10 cellular contexts compared by ENCODE assay signal in the genomic region with DNA sequence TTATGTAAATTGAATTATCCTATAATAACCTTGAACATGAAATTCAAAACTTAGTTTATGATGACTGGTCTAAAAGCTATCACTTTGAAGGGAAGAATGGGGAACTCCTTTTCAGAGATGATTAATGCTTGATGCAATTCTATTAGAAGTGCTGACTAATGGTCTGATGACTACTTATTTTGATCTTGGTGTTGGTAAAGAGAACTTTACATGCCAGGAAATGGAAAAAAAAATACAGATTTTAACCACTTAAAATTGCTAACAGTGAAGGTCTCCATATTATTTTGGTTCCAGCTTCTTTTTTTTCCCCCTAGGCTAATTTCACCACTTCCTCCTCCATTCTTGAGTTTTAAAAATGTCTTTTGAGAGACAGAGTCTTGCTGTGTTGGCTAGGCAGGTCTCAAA. TPM values are rescaled to one million over a fixed set of nuclear protein-coding genes. Genes with fewer than 3 reads are reported as not detected.
DNase-seq lines count a peak whose midpoint lies in the region; ATAC-seq, FAIRE-seq and TF ChIP-seq lines count a peak whose summit lies in the region.
"Had no signal": no experiment of that assay in that cellular context is flagged by ENCODE, and none has a peak within 500 bp of the region (broad histone marks: within the 10 kb centered on the region; RNA-seq: fewer than 3 reads in every experiment).

No MANE protein-coding gene starts in this region.

- H3K4ac ChIP-seq in mesendoderm (ENCODE audit: low read depth, low read length), result no peak overlapping the region

- H2BK120ac ChIP-seq in mesendoderm (ENCODE audit: low read depth, low read length), result no peak overlapping the region

- no peaks in the 10 kb centered on the region for H3K9me3 Mint-ChIP-seq in CD8-positive, alpha-beta memory T cell
- no peaks in the 10 kb centered on the region for H3K9me3 Mint-ChIP-seq in naive thymus-derived CD8-positive, alpha-beta T cell
- H3K9me3 Mint-ChIP-seq in Caco-2 (ENCODE audit: unreplicated experiment), result no peaks in the 10 kb centered on the region
- H3K9me3 Mint-ChIP-seq: WTC11 had no signal

- H3K9me3 ChIP-seq in CD8-positive, alpha-beta memory T cell (ENCODE audit: low read length), result no peaks in the 10 kb centered on the region
- H3K9me3 ChIP-seq in body of pancreas, result no peaks in the 10 kb centered on the region
- H3K9me3 ChIP-seq in Caco-2, result no peaks in the 10 kb centered on the region

- H3K9ac ChIP-seq in mesendoderm (ENCODE audit: low read length), result no peak overlapping the region

- H3K36me3 Mint-ChIP-seq in CD8-positive, alpha-beta memory T cell, result peaks cover 0 to 2% (median 0%) of the 10 kb centered on the region in 3 donors
- no peaks in the 10 kb centered on the region for H3K36me3 Mint-ChIP-seq in naive thymus-derived CD8-positive, alpha-beta T cell
- no peaks in the 10 kb centered on the region for H3K36me3 Mint-ChIP-seq in Caco-2 (ENCODE audit: insufficient read depth, unreplicated experiment)
- H3K36me3 Mint-ChIP-seq: WTC11 had no signal

- TF ChIP-seq CTCF in bronchial epithelial cell (IDR thresholded peaks at IDR 0.05; ENCODE audit: insufficient read depth, low read length, severe bottlenecking), result no peak
- TF ChIP-seq CTCF in body of pancreas (IDR thresholded peaks at IDR 0.05), result no peak
- no peak for TF ChIP-seq CTCF in Caco-2 (IDR thresholded peaks at IDR 0.05; ENCODE audit: insufficient read depth in 1 of 2, low read depth in 1 of 2, low read length in 1 of 2, severe bottlenecking in 1 of 2, unreplicated experiment in 1 of 2)

- FAIRE-seq in bronchial epithelial cell (lab: Jason Lieb, UNC), result no peak
- FAIRE-seq: GM19239 had no signal

- no peaks in the 10 kb centered on the region for H3K27me3 Mint-ChIP-seq in CD8-positive, alpha-beta memory T cell
- no peaks in the 10 kb centered on the region for H3K27me3 Mint-ChIP-seq in naive thymus-derived CD8-positive, alpha-beta T cell
- peaks cover 5% of the 10 kb centered on the region for H3K27me3 Mint-ChIP-seq in Caco-2 (ENCODE audit: insufficient read depth, unreplicated experiment)

- DNase-seq in CD8-positive, alpha-beta memory T cell, result no peak
- DNase-seq in NCI-H226, result peak; percentile 85
- peak; percentile 95 for DNase-seq in bronchial epithelial cell (ENCODE audit: low read depth)
- no peak for DNase-seq in naive thymus-derived CD8-positive, alpha-beta T cell
- DNase-seq in body of pancreas, result no peak
- no peak for DNase-seq in Caco-2
- no peak for DNase-seq in mesendoderm

- no peak for TF ChIP-seq POLR2A in body of pancreas (IDR thresholded peaks at IDR 0.05)

- no peak overlapping the region for H3K4me3 ChIP-seq in CD8-positive, alpha-beta memory T cell (ENCODE audit: low read length)
- H3K4me3 ChIP-seq in bronchial epithelial cell (ENCODE audit: low read depth, low read length) (no peak overlapping the region), body of pancreas (no peak overlapping the region), Caco-2 (ENCODE audit: low read depth, low read length) (no peak overlapping the region), mesendoderm (ENCODE audit: low read length) (no peak overlapping the region)

- peak overlapping the region; percentile 61 to 89 (median 78) for H3K27ac Mint-ChIP-seq in CD8-positive, alpha-beta memory T cell
- peak overlapping the region in 8 of 10 donors; percentile 17 to 88 (median 81) for H3K27ac Mint-ChIP-seq in naive thymus-derived CD8-positive, alpha-beta T cell
- H3K27ac Mint-ChIP-seq in Caco-2 (ENCODE audit: unreplicated experiment), result no peak overlapping the region
- H3K27ac Mint-ChIP-seq: WTC11 had no signal

- no peak overlapping the region for H3K23ac ChIP-seq in mesendoderm (ENCODE audit: low read length)

- H3K27ac ChIP-seq in CD8-positive, alpha-beta memory T cell (ENCODE audit: low read depth, low read length), result no peak overlapping the region
- H3K27ac ChIP-seq in body of pancreas (peak overlapping the region in 1 of 4 donors; percentile 33), mesendoderm (ENCODE audit: low read depth, low read length) (no peak overlapping the region)

- H2BK5ac ChIP-seq in mesendoderm (ENCODE audit: low read length), result no peak overlapping the region

- no peak overlapping the region for H2BK15ac ChIP-seq in mesendoderm (replicated peaks; ENCODE audit: low read depth)

- H3K18ac ChIP-seq in mesendoderm (ENCODE audit: low read length), result no peak overlapping the region

- H2AK5ac ChIP-seq in mesendoderm (ENCODE audit: low read length), result no peak overlapping the region

- CTCF ChIA-PET in CD8-positive, alpha-beta memory T cell (lab: Charles Lee), result interaction anchor here (1.0 to 1.4 kb wide), 3 partner anchors 9 to 28 kb away, joined by 3 to 5 read pairs (median 4); no protein-coding TSS in a partner anchor
- CTCF ChIA-PET in Caco-2 (lab: Charles Lee), result no interaction called here

- intact Hi-C loops in body of pancreas (cut with DNase I), result no loop called here
- intact Hi-C loops in Caco-2 (cut with micrococcal nuclease; ENCODE audit: unreplicated experiment), result no loop called here

- H3K4me1 ChIP-seq in CD8-positive, alpha-beta memory T cell (ENCODE audit: insufficient read depth, low read length), result peaks cover 79% of the 10 kb centered on the region
- H3K4me1 ChIP-seq in body of pancreas (no peaks in the 10 kb centered on the region), Caco-2 (no peaks in the 10 kb centered on the region), mesendoderm (ENCODE audit: control insufficient read depth, low read depth, low read length) (no peaks in the 10 kb centered on the region)

- H4K8ac ChIP-seq in mesendoderm (ENCODE audit: low read depth, low read length), result no peak overlapping the region

- no peaks in the 10 kb centered on the region for H3K36me3 ChIP-seq in CD8-positive, alpha-beta memory T cell (ENCODE audit: insufficient read depth, low read length)
- no peaks in the 10 kb centered on the region for H3K36me3 ChIP-seq in bronchial epithelial cell (ENCODE audit: control insufficient read depth, insufficient read depth, low read length)
- H3K36me3 ChIP-seq in body of pancreas (replicated peaks in 1 of 2; ENCODE audit: insufficient read depth in 1 of 2, low read depth in 2 of 2), result no peaks in the 10 kb centered on the region
- H3K36me3 ChIP-seq in Caco-2 (ENCODE audit: control insufficient read depth, insufficient read depth, low read length), result no peaks in the 10 kb centered on the region
- H3K36me3 ChIP-seq in mesendoderm (ENCODE audit: control insufficient read depth, insufficient read depth, low read length), result no peaks in the 10 kb centered on the region

- H3K27me3 ChIP-seq in CD8-positive, alpha-beta memory T cell (ENCODE audit: insufficient read depth, low read length, poor library complexity, severe bottlenecking), result no peaks in the 10 kb centered on the region
- H3K27me3 ChIP-seq in bronchial epithelial cell (ENCODE audit: control insufficient read depth, insufficient read depth, low read length) (no peaks in the 10 kb centered on the region), body of pancreas (no peaks in the 10 kb centered on the region), Caco-2 (replicated peaks; ENCODE audit: control insufficient read depth, insufficient read depth, low read length) (no peaks in the 10 kb centered on the region), mesendoderm (ENCODE audit: insufficient read depth, low read length, poor library complexity) (no peaks in the 10 kb centered on the region)

- peaks cover 70 to 81% (median 79%) of the 10 kb centered on the region in 3 donors for H3K4me1 Mint-ChIP-seq in CD8-positive, alpha-beta memory T cell
- peaks cover 44 to 77% (median 74%) of the 10 kb centered on the region in 4 donors for H3K4me1 Mint-ChIP-seq in naive thymus-derived CD8-positive, alpha-beta T cell
- H3K4me1 Mint-ChIP-seq in Caco-2 (ENCODE audit: low read depth, unreplicated experiment), result no peaks in the 10 kb centered on the region

- no TSS peak for BruUV-seq in Caco-2 (replicated peaks; lab: Mats Ljungman, UMichigan)

- peak overlapping the region in 2 of 7 donors; percentile 4 to 18 for H3K4me3 Mint-ChIP-seq in CD8-positive, alpha-beta memory T cell
- H3K4me3 Mint-ChIP-seq in naive thymus-derived CD8-positive, alpha-beta T cell, result peak overlapping the region in 5 of 10 donors; percentile 8 to 64 (median 43)
- H3K4me3 Mint-ChIP-seq in Caco-2 (ENCODE audit: unreplicated experiment), result no peak overlapping the region
- H3K4me3 Mint-ChIP-seq: WTC11 had no signal

- no peak overlapping the region for H3K4me2 ChIP-seq in mesendoderm (ENCODE audit: low read length)

- H3K79me1 ChIP-seq in mesendoderm (ENCODE audit: low read length), result no peaks in the 10 kb centered on the region

- H3K56ac ChIP-seq in mesendoderm (ENCODE audit: low read length), result no peak overlapping the region

- no peak for ATAC-seq in naive thymus-derived CD8-positive, alpha-beta T cell
- no peak for ATAC-seq in body of pancreas
- ATAC-seq in HG02678 (IDR thresholded peaks at IDR 0.05; ENCODE audit: unreplicated experiment), result no peak
- ATAC-seq: WTC11 had no signal

- no peaks in the 10 kb centered on the region for H3K79me2 ChIP-seq in mesendoderm (ENCODE audit: control insufficient read depth, insufficient read depth, low read length)

- POLR2A ChIA-PET in CD8-positive, alpha-beta memory T cell (lab: Charles Lee), result no interaction called here
- POLR2A ChIA-PET in naive thymus-derived CD8-positive, alpha-beta T cell (lab: Charles Lee), result interaction anchor here (0.8 to 1.8 kb wide), 2 partner anchors 12 to 50 kb away, joined by 3 to 6 read pairs; no protein-coding TSS in a partner anchor
- POLR2A ChIA-PET in Caco-2 (lab: Charles Lee), result no interaction called here

- H4K5ac ChIP-seq in mesendoderm (ENCODE audit: low read length), result no peak overlapping the region

RNA-seq across cellular contexts. Expression of a gene that starts 22.9 kb away (rescaled TPM):
- 100 to 1,000 TPM; 118 to 123 TPM for total RNA-seq in CD8-positive, alpha-beta memory T cell
- 203 TPM for polyA plus RNA-seq in CD8-positive, alpha-beta memory T cell
- total RNA-seq in bronchial epithelial cell (under 0.01 and 0.26 TPM in 2 replicates), body of pancreas (10 to 100 TPM; 10.1 to 11.5 TPM), Caco-2 (2022) (not detected in 2 replicates)
- total RNA-seq in naive thymus-derived CD8-positive, alpha-beta T cell, result 100 to 1,000 TPM; 286 to 292 TPM
- polyA plus RNA-seq in naive thymus-derived CD8-positive, alpha-beta T cell, result 100 to 1,000 TPM; 143 to 174 (median 155) TPM
- polyA plus RNA-seq in mesendoderm (2013, experiment 1 of 2), result 0.52 TPM
- polyA plus RNA-seq in mesendoderm (2013, experiment 2 of 2), result 0.53 TPM

Comparison
In these comparisons a context has a peak if more than half of its experiments do, and no peak if none do; other contexts are left out.
1. DNase-seq: peak in NCI-H226 (single experiment) and bronchial epithelial cell (single experiment); none in CD8-positive, alpha-beta memory T cell (0 of 5), naive thymus-derived CD8-positive, alpha-beta T cell (0 of 10), body of pancreas (0 of 4), Caco-2 (0 of 2) and mesendoderm (single experiment).
2. RNA of a gene that starts 22.9 kb away (total RNA-seq): 286 to 292 TPM in naive thymus-derived CD8-positive, alpha-beta T cell and 118 to 123 TPM in CD8-positive, alpha-beta memory T cell; 10.1 to 11.5 TPM in body of pancreas, under 0.01 to 0.26 TPM in bronchial epithelial cell and not detected in Caco-2; every median in the first group is over 4 times any median in the second.